In genomic region chr15:70195808-70196304, GRCh38 we compare ENCODE assay signal across 7 cellular contexts.
DNase-seq lines count a peak whose midpoint lies in the region; ATAC-seq and TF ChIP-seq lines count a peak whose summit lies in the region.

No MANE protein-coding gene starts in this region.

- H3K27me3 ChIP-seq in endodermal cell (ENCODE audit: control insufficient read depth, insufficient read depth, low read length, poor library complexity, severe bottlenecking) (peaks cover 50% of the 10 kb centered on the region), aorta (ENCODE audit: control insufficient read depth in 1 of 2, insufficient read depth in 2 of 2, low read length in 1 of 2) (no peaks in the 10 kb centered on the region)

- H3K36me3 ChIP-seq in endodermal cell (ENCODE audit: control insufficient read depth, insufficient read depth, low read length) (no peaks in the 10 kb centered on the region), aorta (ENCODE audit: control insufficient read depth in 1 of 2, insufficient read depth in 2 of 2, low read length in 1 of 2) (no peaks in the 10 kb centered on the region)

- no peak overlapping the region for H3K4me3 ChIP-seq in endodermal cell (ENCODE audit: low read length)
- H3K4me3 ChIP-seq in aorta (ENCODE audit: low read length in 2 of 2) = no peak overlapping the region

- H3K27me3 Mint-ChIP-seq in endodermal cell (ENCODE audit: insufficient read depth) (peaks cover 53% of the 10 kb centered on the region), mesothelial cell of epicardium (ENCODE audit: low read depth) (no peaks in the 10 kb centered on the region)

- H3K9ac ChIP-seq in endodermal cell (ENCODE audit: extremely low read depth, low read length, poor library complexity, severe bottlenecking) = no peak overlapping the region

- H3K9me3 ChIP-seq in endodermal cell (ENCODE audit: control insufficient read depth, low read length) (peaks cover 10% of the 10 kb centered on the region), aorta (ENCODE audit: control insufficient read depth, low read length) (no peaks in the 10 kb centered on the region)

- H3K36me3 Mint-ChIP-seq in endodermal cell (ENCODE audit: low read depth) (peaks cover 3% of the 10 kb centered on the region), mesothelial cell of epicardium (peaks cover 3% of the 10 kb centered on the region)

- 76 to 85% methylated on average over 4 to 9 of the region's 9 CpGs for WGBS in endodermal cell (ENCODE audit: insufficient coverage in 1 of 2, insufficient read length in 1 of 2), 2 experiments
- 5 to 6% methylated on average over 9 of the region's 9 CpGs for WGBS in aorta, 2 donors

- peaks cover 22% of the 10 kb centered on the region for H3K4me1 Mint-ChIP-seq in endodermal cell
- H3K4me1 Mint-ChIP-seq in mesothelial cell of epicardium = peaks cover 73% of the 10 kb centered on the region

- ATAC-seq in aorta (ENCODE audit: low FRiP score) = peak; percentile 93

- H3K4me3 Mint-ChIP-seq in endodermal cell = no peak overlapping the region
- H3K4me3 Mint-ChIP-seq in mesothelial cell of epicardium = no peak overlapping the region

- H3K9me3 Mint-ChIP-seq in endodermal cell = peaks cover 9% of the 10 kb centered on the region
- H3K9me3 Mint-ChIP-seq in mesothelial cell of epicardium = peaks cover 9% of the 10 kb centered on the region

- intact Hi-C loops in aorta (cut with DNase I) = no loop called here

- DNase-seq in M059J (ENCODE audit: low read depth) (peak; percentile 92), endodermal cell (no peak), mesothelial cell of epicardium (ENCODE audit: low spot score in 2 of 2, unreplicated experiment in 2 of 2) (peak in 1 of 2 experiments; percentile 52), aorta (peak; percentile 93 to 94), NCI-H1417 (lab: John Stamatoyannopoulos, UW) (no peak), KG1 (lab: John Stamatoyannopoulos, UW) (no peak), COLO668 (lab: John Stamatoyannopoulos, UW; ENCODE audit: unreplicated experiment) (no peak)

- peak overlapping the region; percentile 44 for H3K27ac Mint-ChIP-seq in endodermal cell
- peak overlapping the region; percentile 87 for H3K27ac Mint-ChIP-seq in mesothelial cell of epicardium

- peaks cover 11% of the 10 kb centered on the region for H3K4me1 ChIP-seq in endodermal cell (ENCODE audit: control insufficient read depth, insufficient read depth, low read length)
- H3K4me1 ChIP-seq in aorta (ENCODE audit: control insufficient read depth in 1 of 2, insufficient read depth in 2 of 2, low read length in 2 of 2) = no peaks in the 10 kb centered on the region

- H3K27ac ChIP-seq in endodermal cell (ENCODE audit: low read depth, low read length) (no peak overlapping the region), aorta (ENCODE audit: low read depth in 1 of 2, low read length in 2 of 2) (peak overlapping the region; percentile 1 to 87)

- TF ChIP-seq CTCF in endodermal cell (conservative IDR thresholded peaks at IDR 0.05) (no peak), mesothelial cell of epicardium (IDR thresholded peaks at IDR 0.05; ENCODE audit: unreplicated experiment) (no peak)

Comparison
In these comparisons a context has a peak if more than half of its experiments do, and no peak if none do; other contexts are left out.
1. DNase-seq: peak in M059J (single experiment) and aorta (2 of 2); none in endodermal cell (single experiment), NCI-H1417 (0 of 3), KG1 (single experiment) and COLO668 (single experiment).